24 cellular contexts compared by ENCODE assay signal in the genomic region with DNA sequence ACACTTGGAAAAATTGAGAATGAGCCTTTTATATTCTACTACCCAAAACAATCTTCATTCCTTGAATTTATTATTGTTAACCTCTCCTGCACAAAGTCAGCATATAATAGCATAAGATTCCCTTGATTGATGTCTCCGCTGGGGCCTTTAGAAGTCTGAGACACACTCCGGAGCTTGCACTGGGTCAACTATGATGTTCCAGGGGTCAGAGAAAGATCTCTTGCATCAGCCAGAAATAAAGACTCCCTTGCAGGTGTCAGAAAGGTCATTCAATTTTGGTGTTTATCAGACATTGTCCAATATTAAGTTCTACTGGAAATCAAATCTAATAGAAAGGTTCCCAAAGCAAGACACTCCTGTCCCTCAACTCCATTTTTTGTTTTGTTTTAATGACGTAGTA. TPM values are rescaled to one million over a fixed set of nuclear protein-coding genes. Genes with fewer than 3 reads are reported as not detected.
A peak's percentile ranks its signal among the peaks of the same experiment; 100 is the strongest.
DNase-seq lines count a peak whose midpoint lies in the region; ATAC-seq, FAIRE-seq and TF ChIP-seq lines count a peak whose summit lies in the region.
"Had no signal": no experiment of that assay in that cellular context is flagged by ENCODE, and none has a peak within 500 bp of the region (broad histone marks: within the 10 kb centered on the region; RNA-seq: fewer than 3 reads in every experiment).

No MANE protein-coding gene starts in this region.

- no peak overlapping the region for H3K9ac ChIP-seq in HUES64 (ENCODE audit: low read depth, low read length)

- peak overlapping the region; percentile 22; the same call in 1 of the 2 replicates for H3K27ac Mint-ChIP-seq in GM23338
- H3K27ac Mint-ChIP-seq in nephron = peak overlapping the region in 2 of 3 experiments; percentile 13 to 26
- H3K27ac Mint-ChIP-seq: B cell, CD14-positive monocyte had no signal

- H3K27me3 ChIP-seq in GM23338 (ENCODE audit: insufficient read depth) = no peaks in the 10 kb centered on the region
- no peaks in the 10 kb centered on the region for H3K27me3 ChIP-seq in HUES64 (ENCODE audit: insufficient read depth, low read length)
- no peaks in the 10 kb centered on the region for H3K27me3 ChIP-seq in ectodermal cell (ENCODE audit: control insufficient read depth, insufficient read depth, low read length, poor library complexity, severe bottlenecking)
- H3K27me3 ChIP-seq in pancreas = no peaks in the 10 kb centered on the region

- peaks cover 3% of the 10 kb centered on the region; the same call in 1 of the 2 replicates for H3K79me2 ChIP-seq in GM23338 (replicated peaks; ENCODE audit: insufficient read depth)

- no peaks in the 10 kb centered on the region for H3K36me3 ChIP-seq in GM23338 (ENCODE audit: insufficient read depth)
- H3K36me3 ChIP-seq in HUES64 (ENCODE audit: insufficient read depth, low read length) = no peaks in the 10 kb centered on the region
- no peaks in the 10 kb centered on the region for H3K36me3 ChIP-seq in ectodermal cell (ENCODE audit: control insufficient read depth, insufficient read depth, low read length)
- H3K36me3 ChIP-seq in pancreas = no peaks in the 10 kb centered on the region

- H3K27me3 Mint-ChIP-seq in GM23338 (ENCODE audit: insufficient read depth, low read depth, poor library complexity) (no peaks in the 10 kb centered on the region), nephron (ENCODE audit: low read depth) (no peaks in the 10 kb centered on the region)

- DNase-seq in GM23338 (ENCODE audit: low spot score) (no peak), pancreas (no peak), cerebellar cortex (ENCODE audit: low spot score) (no peak)
- no peak for DNase-seq in central memory CD4-positive, alpha-beta T cell
- DNase-seq: DMS53, EL, GF-D8, H7, Karpas-422, NCI-H1694, NCI-H2081, NCI-H2171 treated with DMSO at 0.1 percent for 48 hours, NCI-H524 treated with DMSO at 0.1 percent for 48 hours, PC-3, RPMI8226, SHP77 had no signal

- 0 out of 2 replicates have a peak overlapping the region, but pooled peaks have one; percentile 36 for H3K27ac ChIP-seq in GM23338 (ENCODE audit: low read depth)
- peak overlapping the region; percentile 32 for H3K27ac ChIP-seq in HUES64 (ENCODE audit: low read depth, low read length)
- peak overlapping the region; percentile 65 for H3K27ac ChIP-seq in ectodermal cell (ENCODE audit: insufficient read depth, low read depth, low read length, poor library complexity, severe bottlenecking)
- no peak overlapping the region for H3K27ac ChIP-seq in pancreas

- no peaks in the 10 kb centered on the region for H3K9me3 ChIP-seq in HUES64 (ENCODE audit: insufficient read depth, low read depth, low read length)
- H3K9me3 ChIP-seq in ectodermal cell (ENCODE audit: control insufficient read depth, low read length) = no peaks in the 10 kb centered on the region
- H3K9me3 ChIP-seq in pancreas = no peaks in the 10 kb centered on the region

- no peak overlapping the region for H2AFZ ChIP-seq in GM23338

- FAIRE-seq in pancreas (lab: Jason Lieb, UNC) = no peak
- FAIRE-seq: A204.1, HTR-8/SVneo had no signal

- H3K4me3 ChIP-seq in GM23338 (no peak overlapping the region), HUES64 (ENCODE audit: low read length) (no peak overlapping the region), ectodermal cell (ENCODE audit: insufficient read depth, low read depth, low read length) (no peak overlapping the region), pancreas (no peak overlapping the region)

- H3F3A ChIP-seq in GM23338 (replicated peaks; ENCODE audit: low read depth) = no peaks in the 10 kb centered on the region

- intact Hi-C loops in pancreas (cut with DNase I) = no loop called here

- TF ChIP-seq CTCF in GM23338 (conservative IDR thresholded peaks at IDR 0.05; ENCODE audit: low read depth in 2 of 2) (no peak), nephron (IDR thresholded peaks at IDR 0.05; ENCODE audit: unreplicated experiment in 3 of 3) (no peak), pancreas (IDR thresholded peaks at IDR 0.05) (no peak)

- no peaks in the 10 kb centered on the region for H4K20me1 ChIP-seq in GM23338 (replicated peaks; ENCODE audit: insufficient read depth)

- H3K4me1 ChIP-seq in GM23338 (ENCODE audit: insufficient read depth) = peaks cover 32% of the 10 kb centered on the region
- peaks cover 36% of the 10 kb centered on the region for H3K4me1 ChIP-seq in HUES64 (ENCODE audit: insufficient read depth, low read length)
- H3K4me1 ChIP-seq in ectodermal cell (ENCODE audit: control insufficient read depth, insufficient read depth, low read length) = peaks cover 28% of the 10 kb centered on the region
- H3K4me1 ChIP-seq in pancreas = peaks cover 0 to 12% (median 5%) of the 10 kb centered on the region in 3 donors

- H3K4me1 Mint-ChIP-seq in GM23338 = peaks cover 34% of the 10 kb centered on the region
- peaks cover 30% of the 10 kb centered on the region for H3K4me1 Mint-ChIP-seq in nephron
- H3K4me1 Mint-ChIP-seq: B cell, CD14-positive monocyte had no signal

- H3K36me3 Mint-ChIP-seq in GM23338 (ENCODE audit: low read depth) = peaks cover 4% of the 10 kb centered on the region; the same call in 1 of the 3 replicates
- H3K36me3 Mint-ChIP-seq in nephron (ENCODE audit: low read depth) = no peaks in the 10 kb centered on the region
- H3K36me3 Mint-ChIP-seq: CD14-positive monocyte had no signal

- 83% methylated on average over 3 of the region's 3 CpGs for WGBS in HUES64
- WGBS in ectodermal cell, 2 experiments = 86% methylated on average over 3 of the region's 3 CpGs
- 88 to 91% methylated on average over 3 of the region's 3 CpGs for WGBS in pancreas, 2 donors

- H3K4me2 ChIP-seq in GM23338 = no peak overlapping the region

- H3K9me2 ChIP-seq in GM23338 (ENCODE audit: insufficient read depth) = no peaks in the 10 kb centered on the region

- no peak for ATAC-seq in GM23338
- ATAC-seq in pancreas = no peak
- ATAC-seq in HG03139 (IDR thresholded peaks at IDR 0.05; ENCODE audit: unreplicated experiment) = no peak
- ATAC-seq: PC-3 had no signal

- no peak overlapping the region for H3K4me3 Mint-ChIP-seq in GM23338
- no peak overlapping the region for H3K4me3 Mint-ChIP-seq in nephron
- H3K4me3 Mint-ChIP-seq: B cell, CD14-positive monocyte had no signal

- H3K9me3 Mint-ChIP-seq in GM23338 (no peaks in the 10 kb centered on the region; the same call in 2 of the 3 replicates), nephron (no peaks in the 10 kb centered on the region)

TF ChIP-seq in GM23338, 12 proteins besides CTCF, POLR2A, EP300 and RAD21 (continues in another document):
- no peak for TF ChIP-seq EZH2phosphoT487 (IDR thresholded peaks at IDR 0.05; ENCODE audit: unreplicated experiment)
- TF ChIP-seq STAT1 (IDR thresholded peaks at IDR 0.05; ENCODE audit: unreplicated experiment) = no peak
- no peak for TF ChIP-seq REST (IDR thresholded peaks at IDR 0.05; ENCODE audit: unreplicated experiment)

RNA-seq across cellular contexts. Expression of gene NHSL1, which starts 29.7 kb away (rescaled TPM):
- 21.2 and 24.5 TPM in 2 replicates for total RNA-seq in GM23338 (2014; rRNA removed; shearing (Covaris generic))
- polyA plus RNA-seq in GM23338 (2016; fragmentation: Nextera tagmentation; extraction: Ambion mirVana) (10.5 and 11.2 TPM in 2 replicates), pancreas (1 to 10 TPM; 3.5 to 4.6 TPM)
- polyA plus RNA-seq in HUES64 (2013, experiment 1 of 2) = 14.0 TPM
- polyA plus RNA-seq in HUES64 (2013, experiment 2 of 2) = 18.4 TPM
- 11.9 TPM for polyA plus RNA-seq in ectodermal cell (2013, experiment 1 of 4)
- 12.5 TPM for polyA plus RNA-seq in ectodermal cell (2013, experiment 2 of 4)
- 11.4 TPM for polyA plus RNA-seq in ectodermal cell (2013, experiment 3 of 4)
- polyA plus RNA-seq in ectodermal cell (2013, experiment 4 of 4) = 11.8 TPM
- total RNA-seq in pancreas = 10 to 100 TPM in 3 of 6 donors, 1 to 10 TPM in 3; 4.8 to 16.3 (median 11.8) TPM

Comparison
In these comparisons a context has a peak if more than half of its experiments do, and no peak if none do; other contexts are left out.
1. H3K27ac ChIP-seq: peak in GM23338 (single experiment), HUES64 (single experiment) and ectodermal cell (single experiment); none in pancreas (0 of 4).